In genomic region chr14:56168007-56168616, GRCh38 we compare ENCODE assay signal across 1 cellular context.
TF ChIP-seq lines count a peak whose summit lies in the region.

No MANE protein-coding gene starts in this region.

TF ChIP-seq in WTC11, 78 proteins besides CTCF, POLR2A, EP300 and RAD21 (continued from another document):
- TF ChIP-seq, protein P1, sequence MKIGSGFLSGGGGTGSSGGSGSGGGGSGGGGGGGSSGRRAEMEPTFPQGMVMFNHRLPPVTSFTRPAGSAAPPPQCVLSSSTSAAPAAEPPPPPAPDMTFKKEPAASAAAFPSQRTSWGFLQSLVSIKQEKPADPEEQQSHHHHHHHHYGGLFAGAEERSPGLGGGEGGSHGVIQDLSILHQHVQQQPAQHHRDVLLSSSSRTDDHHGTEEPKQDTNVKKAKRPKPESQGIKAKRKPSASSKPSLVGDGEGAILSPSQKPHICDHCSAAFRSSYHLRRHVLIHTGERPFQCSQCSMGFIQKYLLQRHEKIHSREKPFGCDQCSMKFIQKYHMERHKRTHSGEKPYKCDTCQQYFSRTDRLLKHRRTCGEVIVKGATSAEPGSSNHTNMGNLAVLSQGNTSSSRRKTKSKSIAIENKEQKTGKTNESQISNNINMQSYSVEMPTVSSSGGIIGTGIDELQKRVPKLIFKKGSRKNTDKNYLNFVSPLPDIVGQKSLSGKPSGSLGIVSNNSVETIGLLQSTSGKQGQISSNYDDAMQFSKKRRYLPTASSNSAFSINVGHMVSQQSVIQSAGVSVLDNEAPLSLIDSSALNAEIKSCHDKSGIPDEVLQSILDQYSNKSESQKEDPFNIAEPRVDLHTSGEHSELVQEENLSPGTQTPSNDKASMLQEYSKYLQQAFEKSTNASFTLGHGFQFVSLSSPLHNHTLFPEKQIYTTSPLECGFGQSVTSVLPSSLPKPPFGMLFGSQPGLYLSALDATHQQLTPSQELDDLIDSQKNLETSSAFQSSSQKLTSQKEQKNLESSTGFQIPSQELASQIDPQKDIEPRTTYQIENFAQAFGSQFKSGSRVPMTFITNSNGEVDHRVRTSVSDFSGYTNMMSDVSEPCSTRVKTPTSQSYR (CRISPR knock-in tag; IDR thresholded peaks at IDR 0.05) = no peak
- TF ChIP-seq, protein P2, sequence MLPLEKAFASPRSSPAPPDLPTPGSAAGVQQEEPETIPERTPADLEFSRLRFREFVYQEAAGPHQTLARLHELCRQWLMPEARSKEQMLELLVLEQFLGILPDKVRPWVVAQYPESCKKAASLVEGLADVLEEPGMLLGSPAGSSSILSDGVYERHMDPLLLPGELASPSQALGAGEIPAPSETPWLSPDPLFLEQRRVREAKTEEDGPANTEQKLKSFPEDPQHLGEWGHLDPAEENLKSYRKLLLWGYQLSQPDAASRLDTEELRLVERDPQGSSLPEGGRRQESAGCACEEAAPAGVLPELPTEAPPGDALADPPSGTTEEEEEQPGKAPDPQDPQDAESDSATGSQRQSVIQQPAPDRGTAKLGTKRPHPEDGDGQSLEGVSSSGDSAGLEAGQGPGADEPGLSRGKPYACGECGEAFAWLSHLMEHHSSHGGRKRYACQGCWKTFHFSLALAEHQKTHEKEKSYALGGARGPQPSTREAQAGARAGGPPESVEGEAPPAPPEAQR (CRISPR knock-in tag; IDR thresholded peaks at IDR 0.05) = no peak
- no peak for TF ChIP-seq RELA (CRISPR knock-in tag; IDR thresholded peaks at IDR 0.05; ENCODE audit: borderline replicate concordance)
- TF ChIP-seq, protein P3, sequence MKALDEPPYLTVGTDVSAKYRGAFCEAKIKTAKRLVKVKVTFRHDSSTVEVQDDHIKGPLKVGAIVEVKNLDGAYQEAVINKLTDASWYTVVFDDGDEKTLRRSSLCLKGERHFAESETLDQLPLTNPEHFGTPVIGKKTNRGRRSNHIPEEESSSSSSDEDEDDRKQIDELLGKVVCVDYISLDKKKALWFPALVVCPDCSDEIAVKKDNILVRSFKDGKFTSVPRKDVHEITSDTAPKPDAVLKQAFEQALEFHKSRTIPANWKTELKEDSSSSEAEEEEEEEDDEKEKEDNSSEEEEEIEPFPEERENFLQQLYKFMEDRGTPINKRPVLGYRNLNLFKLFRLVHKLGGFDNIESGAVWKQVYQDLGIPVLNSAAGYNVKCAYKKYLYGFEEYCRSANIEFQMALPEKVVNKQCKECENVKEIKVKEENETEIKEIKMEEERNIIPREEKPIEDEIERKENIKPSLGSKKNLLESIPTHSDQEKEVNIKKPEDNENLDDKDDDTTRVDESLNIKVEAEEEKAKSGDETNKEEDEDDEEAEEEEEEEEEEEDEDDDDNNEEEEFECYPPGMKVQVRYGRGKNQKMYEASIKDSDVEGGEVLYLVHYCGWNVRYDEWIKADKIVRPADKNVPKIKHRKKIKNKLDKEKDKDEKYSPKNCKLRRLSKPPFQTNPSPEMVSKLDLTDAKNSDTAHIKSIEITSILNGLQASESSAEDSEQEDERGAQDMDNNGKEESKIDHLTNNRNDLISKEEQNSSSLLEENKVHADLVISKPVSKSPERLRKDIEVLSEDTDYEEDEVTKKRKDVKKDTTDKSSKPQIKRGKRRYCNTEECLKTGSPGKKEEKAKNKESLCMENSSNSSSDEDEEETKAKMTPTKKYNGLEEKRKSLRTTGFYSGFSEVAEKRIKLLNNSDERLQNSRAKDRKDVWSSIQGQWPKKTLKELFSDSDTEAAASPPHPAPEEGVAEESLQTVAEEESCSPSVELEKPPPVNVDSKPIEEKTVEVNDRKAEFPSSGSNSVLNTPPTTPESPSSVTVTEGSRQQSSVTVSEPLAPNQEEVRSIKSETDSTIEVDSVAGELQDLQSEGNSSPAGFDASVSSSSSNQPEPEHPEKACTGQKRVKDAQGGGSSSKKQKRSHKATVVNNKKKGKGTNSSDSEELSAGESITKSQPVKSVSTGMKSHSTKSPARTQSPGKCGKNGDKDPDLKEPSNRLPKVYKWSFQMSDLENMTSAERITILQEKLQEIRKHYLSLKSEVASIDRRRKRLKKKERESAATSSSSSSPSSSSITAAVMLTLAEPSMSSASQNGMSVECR (CRISPR knock-in tag; IDR thresholded peaks at IDR 0.05; ENCODE audit: borderline replicate concordance) = no peak
- TF ChIP-seq, protein P4, sequence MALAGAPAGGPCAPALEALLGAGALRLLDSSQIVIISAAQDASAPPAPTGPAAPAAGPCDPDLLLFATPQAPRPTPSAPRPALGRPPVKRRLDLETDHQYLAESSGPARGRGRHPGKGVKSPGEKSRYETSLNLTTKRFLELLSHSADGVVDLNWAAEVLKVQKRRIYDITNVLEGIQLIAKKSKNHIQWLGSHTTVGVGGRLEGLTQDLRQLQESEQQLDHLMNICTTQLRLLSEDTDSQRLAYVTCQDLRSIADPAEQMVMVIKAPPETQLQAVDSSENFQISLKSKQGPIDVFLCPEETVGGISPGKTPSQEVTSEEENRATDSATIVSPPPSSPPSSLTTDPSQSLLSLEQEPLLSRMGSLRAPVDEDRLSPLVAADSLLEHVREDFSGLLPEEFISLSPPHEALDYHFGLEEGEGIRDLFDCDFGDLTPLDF (CRISPR knock-in tag; IDR thresholded peaks at IDR 0.05) = no peak
- TF ChIP-seq, protein P5, sequence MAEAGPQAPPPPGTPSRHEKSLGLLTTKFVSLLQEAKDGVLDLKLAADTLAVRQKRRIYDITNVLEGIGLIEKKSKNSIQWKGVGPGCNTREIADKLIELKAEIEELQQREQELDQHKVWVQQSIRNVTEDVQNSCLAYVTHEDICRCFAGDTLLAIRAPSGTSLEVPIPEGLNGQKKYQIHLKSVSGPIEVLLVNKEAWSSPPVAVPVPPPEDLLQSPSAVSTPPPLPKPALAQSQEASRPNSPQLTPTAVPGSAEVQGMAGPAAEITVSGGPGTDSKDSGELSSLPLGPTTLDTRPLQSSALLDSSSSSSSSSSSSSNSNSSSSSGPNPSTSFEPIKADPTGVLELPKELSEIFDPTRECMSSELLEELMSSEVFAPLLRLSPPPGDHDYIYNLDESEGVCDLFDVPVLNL (CRISPR knock-in tag; IDR thresholded peaks at IDR 0.05; ENCODE audit: borderline replicate concordance, low read depth) = no peak
- no peak for TF ChIP-seq CDX4 (CRISPR knock-in tag; IDR thresholded peaks at IDR 0.05; ENCODE audit: borderline replicate concordance)
- no peak for TF ChIP-seq TCF7 (CRISPR knock-in tag; IDR thresholded peaks at IDR 0.05; ENCODE audit: low read depth)
- TF ChIP-seq ZNF317 (CRISPR knock-in tag; IDR thresholded peaks at IDR 0.05; ENCODE audit: borderline replicate concordance, low read depth) = no peak
- TF ChIP-seq, protein P6, sequence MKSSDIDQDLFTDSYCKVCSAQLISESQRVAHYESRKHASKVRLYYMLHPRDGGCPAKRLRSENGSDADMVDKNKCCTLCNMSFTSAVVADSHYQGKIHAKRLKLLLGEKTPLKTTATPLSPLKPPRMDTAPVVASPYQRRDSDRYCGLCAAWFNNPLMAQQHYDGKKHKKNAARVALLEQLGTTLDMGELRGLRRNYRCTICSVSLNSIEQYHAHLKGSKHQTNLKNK (CRISPR knock-in tag; IDR thresholded peaks at IDR 0.05) = no peak
- TF ChIP-seq HMGXB4 (CRISPR knock-in tag; IDR thresholded peaks at IDR 0.05) = no peak
- TF ChIP-seq PRRX2 (CRISPR knock-in tag; IDR thresholded peaks at IDR 0.05) = no peak
- TF ChIP-seq CREB1 (CRISPR knock-in tag; IDR thresholded peaks at IDR 0.05) = no peak
- no peak for TF ChIP-seq ZBTB21 (CRISPR knock-in tag; IDR thresholded peaks at IDR 0.05; ENCODE audit: borderline replicate concordance)
- TF ChIP-seq FOXK1 (CRISPR knock-in tag; IDR thresholded peaks at IDR 0.05) = no peak
- no peak for TF ChIP-seq NR3C1 (CRISPR knock-in tag; conservative IDR thresholded peaks at IDR 0.05; ENCODE audit: low read depth)
TF ChIP-seq in WTC11: peak in this region for 0.
